9 cellular contexts compared by ENCODE assay signal in the genomic region with DNA sequence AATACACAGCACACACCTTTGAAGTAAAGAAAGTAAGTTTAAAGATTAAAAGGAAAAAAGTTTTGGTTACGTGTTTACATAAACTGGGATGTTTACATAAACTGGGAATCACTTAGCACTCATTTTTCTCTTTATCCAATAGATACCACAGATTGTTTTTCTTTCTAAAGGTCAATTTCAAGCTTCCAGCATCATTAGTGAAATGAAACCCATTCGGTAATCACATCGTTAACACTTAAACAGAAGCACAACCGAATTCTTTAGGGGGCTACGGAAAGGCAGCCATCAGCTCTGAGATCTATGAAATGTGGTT. TPM values are rescaled to one million over a fixed set of nuclear protein-coding genes. Genes with fewer than 3 reads are reported as not detected.
DNase-seq lines count a peak whose midpoint lies in the region; ATAC-seq and TF ChIP-seq lines count a peak whose summit lies in the region.
"Had no signal": no experiment of that assay in that cellular context is flagged by ENCODE, and none has a peak within 500 bp of the region (broad histone marks: within the 10 kb centered on the region; RNA-seq: fewer than 3 reads in every experiment).

No MANE protein-coding gene starts in this region.

- no peaks in the 10 kb centered on the region for H3K9me3 ChIP-seq in adrenal gland (replicated peaks in 1 of 3)
- no peaks in the 10 kb centered on the region for H3K9me3 ChIP-seq in liver (ENCODE audit: control insufficient read depth in 4 of 4, low read length in 3 of 4)
- H3K9me3 ChIP-seq in subcutaneous abdominal adipose tissue (ENCODE audit: control insufficient read depth in 5 of 5, low read length in 5 of 5): no peaks in the 10 kb centered on the region

- H3K9ac ChIP-seq in liver (ENCODE audit: low read depth in 1 of 2, low read length in 2 of 2) (no peak overlapping the region), subcutaneous abdominal adipose tissue (ENCODE audit: low read length in 5 of 5) (peak overlapping the region in 1 of 5 donors; percentile 38)

- H3K4me1 Mint-ChIP-seq in activated CD4-positive, alpha-beta T cell treated with anti-CD3 and anti-CD28 coated beads, Interleukin-2, amount 10 ng/mL, durations not matched to agents 24 days and 14 days: peaks cover 12% of the 10 kb centered on the region

- DNase-seq in activated CD4-positive, alpha-beta T cell treated with anti-CD3 and anti-CD28 coated beads, Interleukin-2, amount 10 ng/mL, durations not matched to agents 24 days and 14 days: no peak
- no peak for DNase-seq in activated CD4-positive, alpha-beta T cell treated with anti-CD3 and anti-CD28 coated beads, Interleukin-2, amount 50 U/mL, for 4 hours
- DNase-seq in adrenal gland (no peak), GDM1 (lab: John Stamatoyannopoulos, UW) (no peak)
- DNase-seq: Karpas-422 had no signal

- intact Hi-C loops in activated CD4-positive, alpha-beta T cell treated with anti-CD3 and anti-CD28 coated beads, Interleukin-2, amount 10 ng/mL, durations not matched to agents 24 days and 14 days (cut with micrococcal nuclease): loop anchor here (10.0 kb wide), 1 partner anchor 253 kb away; the partner anchor contains the start of gene MKX
- intact Hi-C loops in adrenal gland (cut with DNase I): no loop called here

- peaks cover 51% of the 10 kb centered on the region for H3K27me3 Mint-ChIP-seq in activated CD4-positive, alpha-beta T cell treated with anti-CD3 and anti-CD28 coated beads, Interleukin-2, amount 10 ng/mL, durations not matched to agents 24 days and 14 days

- peak overlapping the region; percentile 78 for H3K4me3 Mint-ChIP-seq in activated CD4-positive, alpha-beta T cell treated with anti-CD3 and anti-CD28 coated beads, Interleukin-2, amount 10 ng/mL, durations not matched to agents 24 days and 14 days

- H3K4me3 ChIP-seq in adrenal gland (peak overlapping the region in 3 of 4 donors; percentile 13 to 83 (median 42)), liver (ENCODE audit: low read depth in 1 of 3, low read length in 3 of 3) (peak overlapping the region; percentile 63 to 70 (median 65)), subcutaneous abdominal adipose tissue (ENCODE audit: low read depth in 1 of 5, low read length in 5 of 5) (peak overlapping the region; percentile 66 to 85 (median 74))

- H3K36me3 ChIP-seq in adrenal gland (replicated peaks in 1 of 2) (no peaks in the 10 kb centered on the region), liver (ENCODE audit: control insufficient read depth in 4 of 4, insufficient read depth in 3 of 4, low read depth in 1 of 4, low read length in 3 of 4) (no peaks in the 10 kb centered on the region), subcutaneous abdominal adipose tissue (ENCODE audit: control insufficient read depth in 5 of 5, insufficient read depth in 5 of 5, low read length in 5 of 5) (no peaks in the 10 kb centered on the region)

- H3K4me1 ChIP-seq in adrenal gland (replicated peaks in 1 of 2) (peaks cover 0 to 4% of the 10 kb centered on the region in 2 donors), liver (ENCODE audit: control insufficient read depth in 4 of 4, insufficient read depth in 4 of 4, low read length in 3 of 4) (peaks cover 0 to 10% (median 3%) of the 10 kb centered on the region in 4 donors), subcutaneous abdominal adipose tissue (ENCODE audit: control insufficient read depth in 5 of 5, insufficient read depth in 5 of 5, low read length in 5 of 5) (peaks cover 0 to 14% (median 11%) of the 10 kb centered on the region in 5 donors)

- TF ChIP-seq POLR2A in adrenal gland (IDR thresholded peaks at IDR 0.05): no peak

- no peak overlapping the region for H3K27ac Mint-ChIP-seq in activated CD4-positive, alpha-beta T cell treated with anti-CD3 and anti-CD28 coated beads, Interleukin-2, amount 10 ng/mL, durations not matched to agents 24 days and 14 days

- TF ChIP-seq RAD21 in liver (IDR thresholded peaks at IDR 0.05): no peak

- TF ChIP-seq CTCF in adrenal gland (IDR thresholded peaks at IDR 0.05) (no peak), liver (IDR thresholded peaks at IDR 0.05; ENCODE audit: low read depth, low read length, missing input control) (no peak)

- WGBS in adrenal gland, 4 donors: 10 to 18% (median 15%) methylated on average over 5 of the region's 5 CpGs
- WGBS in liver: 7% methylated on average over 5 of the region's 5 CpGs

- H3K9me3 Mint-ChIP-seq in activated CD4-positive, alpha-beta T cell treated with anti-CD3 and anti-CD28 coated beads, Interleukin-2, amount 10 ng/mL, durations not matched to agents 24 days and 14 days: no peaks in the 10 kb centered on the region

- H3K27me3 ChIP-seq in adrenal gland (peaks cover 7% of the 10 kb centered on the region), liver (ENCODE audit: control insufficient read depth in 4 of 4, insufficient read depth in 4 of 4, low read length in 3 of 4) (no peaks in the 10 kb centered on the region), subcutaneous abdominal adipose tissue (ENCODE audit: control insufficient read depth in 5 of 5, insufficient read depth in 4 of 5, low read length in 5 of 5) (peaks cover 0 to 15% (median 2%) of the 10 kb centered on the region in 5 donors)

- H3K36me3 Mint-ChIP-seq in activated CD4-positive, alpha-beta T cell treated with anti-CD3 and anti-CD28 coated beads, Interleukin-2, amount 10 ng/mL, durations not matched to agents 24 days and 14 days (ENCODE audit: low read depth): no peaks in the 10 kb centered on the region

- ATAC-seq in HG03571 (IDR thresholded peaks at IDR 0.05; ENCODE audit: unreplicated experiment): no peak
- no peak for ATAC-seq in GM21390 (IDR thresholded peaks at IDR 0.05; ENCODE audit: unreplicated experiment)

- peak overlapping the region in 1 of 5 donors; percentile 29 for H3K27ac ChIP-seq in adrenal gland
- no peak overlapping the region for H3K27ac ChIP-seq in liver (ENCODE audit: low read depth in 1 of 2, low read length in 2 of 2)
- H3K27ac ChIP-seq in subcutaneous abdominal adipose tissue (ENCODE audit: low read depth, low read length): no peak overlapping the region

TF ChIP-seq in liver, 16 proteins besides CTCF, POLR2A, EP300 and RAD21 (continues in another document):
- TF ChIP-seq HNF4A (conservative IDR thresholded peaks at IDR 0.05) (no peak), FOXA1 (IDR thresholded peaks at IDR 0.05) (no peak), RXRA (IDR thresholded peaks at IDR 0.05) (no peak), GABPA (IDR thresholded peaks at IDR 0.05 in 1 of 2, conservative IDR thresholded peaks at IDR 0.05 in 1 of 2) (no peak), SP1 (IDR thresholded peaks at IDR 0.05) (no peak), HNF4G (IDR thresholded peaks at IDR 0.05) (no peak), FOXA2 (IDR thresholded peaks at IDR 0.05) (no peak), YY1 (IDR thresholded peaks at IDR 0.05) (no peak), NR2F2 (IDR thresholded peaks at IDR 0.05) (no peak), TAF1 (conservative IDR thresholded peaks at IDR 0.05) (no peak), EGR1 (IDR thresholded peaks at IDR 0.05; ENCODE audit: low read depth in 2 of 2) (no peak), ATF3 (IDR thresholded peaks at IDR 0.05) (no peak)
- TF ChIP-seq, protein P1, sequence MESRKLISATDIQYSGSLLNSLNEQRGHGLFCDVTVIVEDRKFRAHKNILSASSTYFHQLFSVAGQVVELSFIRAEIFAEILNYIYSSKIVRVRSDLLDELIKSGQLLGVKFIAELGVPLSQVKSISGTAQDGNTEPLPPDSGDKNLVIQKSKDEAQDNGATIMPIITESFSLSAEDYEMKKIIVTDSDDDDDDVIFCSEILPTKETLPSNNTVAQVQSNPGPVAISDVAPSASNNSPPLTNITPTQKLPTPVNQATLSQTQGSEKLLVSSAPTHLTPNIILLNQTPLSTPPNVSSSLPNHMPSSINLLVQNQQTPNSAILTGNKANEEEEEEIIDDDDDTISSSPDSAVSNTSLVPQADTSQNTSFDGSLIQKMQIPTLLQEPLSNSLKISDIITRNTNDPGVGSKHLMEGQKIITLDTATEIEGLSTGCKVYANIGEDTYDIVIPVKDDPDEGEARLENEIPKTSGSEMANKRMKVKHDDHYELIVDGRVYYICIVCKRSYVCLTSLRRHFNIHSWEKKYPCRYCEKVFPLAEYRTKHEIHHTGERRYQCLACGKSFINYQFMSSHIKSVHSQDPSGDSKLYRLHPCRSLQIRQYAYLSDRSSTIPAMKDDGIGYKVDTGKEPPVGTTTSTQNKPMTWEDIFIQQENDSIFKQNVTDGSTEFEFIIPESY (IDR thresholded peaks at IDR 0.05): no peak
- TF ChIP-seq, protein P2, sequence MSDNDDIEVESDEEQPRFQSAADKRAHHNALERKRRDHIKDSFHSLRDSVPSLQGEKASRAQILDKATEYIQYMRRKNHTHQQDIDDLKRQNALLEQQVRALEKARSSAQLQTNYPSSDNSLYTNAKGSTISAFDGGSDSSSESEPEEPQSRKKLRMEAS (IDR thresholded peaks at IDR 0.05): no peak

RNA-seq across cellular contexts. Expression of gene ODAD2, which starts 1.1 kb away (rescaled TPM):
- not detected in 2 replicates for total RNA-seq in activated CD4-positive, alpha-beta T cell treated with anti-CD3 and anti-CD28 coated beads, Interleukin-2, amount 10 ng/mL, durations not matched to agents 24 days and 14 days
- total RNA-seq in adrenal gland (1 to 10 TPM in 5 of 8 donors, under 1 TPM in 3; 0.35 to 2.4 (median 1.4) TPM), liver (under 1 TPM; 0.17 to 0.84 TPM)
- polyA plus RNA-seq in adrenal gland (1 to 10 TPM in 2 of 3 donors, under 1 TPM in 1; 0.35 to 2.1 (median 1.2) TPM), liver (under 1 TPM; 0.14 to 0.58 TPM)
